Comparison of ENCODE assay signal across 17 cellular contexts in genomic region chr2:23489471-23490400, GRCh38.
A peak's percentile ranks its signal among the peaks of the same experiment; 100 is the strongest.
DNase-seq lines count a peak whose midpoint lies in the region; ATAC-seq, FAIRE-seq and TF ChIP-seq lines count a peak whose summit lies in the region.
"Had no signal": no experiment of that assay in that cellular context is flagged by ENCODE, and none has a peak within 500 bp of the region (broad histone marks: within the 10 kb centered on the region; RNA-seq: fewer than 3 reads in every experiment).

No MANE protein-coding gene starts in this region.

- H3K27me3 Mint-ChIP-seq in activated naive CD4-positive, alpha-beta T cell treated with anti-CD3 and anti-CD28 coated beads, Interleukin-2, amount 10 ng/mL, durations not matched to agents 7 days and 5 days, result peaks cover 42% of the 10 kb centered on the region
- peaks cover 33% of the 10 kb centered on the region for H3K27me3 Mint-ChIP-seq in T-helper 17 cell
- H3K27me3 Mint-ChIP-seq in stimulated activated naive CD8-positive, alpha-beta T cell treated with anti-CD3 and anti-CD28 coated beads, Interleukin-15, Interleukin-2, amounts not matched to agents 100 ng/mL and 50 ng/mL, for 24 hours, result peaks cover 15% of the 10 kb centered on the region
- H3K27me3 Mint-ChIP-seq: activated B cell treated with CpG ODN at 0.5 μM for 24 hours had no signal

- BruUV-seq in GM12878 (replicated peaks; lab: Mats Ljungman, UMichigan), result no TSS peak

- DNase-seq in activated naive CD4-positive, alpha-beta T cell treated with anti-CD3 and anti-CD28 coated beads, Interleukin-2, amount 10 ng/mL, durations not matched to agents 7 days and 5 days, result peak; percentile 57
- no peak for DNase-seq in activated naive CD4-positive, alpha-beta T cell treated with Interleukin-2 at 50 U/mL for 16 hours
- no peak for DNase-seq in T-helper 17 cell
- DNase-seq in GM12878 (ENCODE audit: low read depth, low spot score), result no peak
- DNase-seq in retina, result no peak
- no peak for DNase-seq in iPS-NIHi11 (ENCODE audit: low spot score)
- no peak for DNase-seq in right atrium auricular region (ENCODE audit: low spot score)
- DNase-seq: activated B cell treated with CpG ODN at 0.5 μM for 24 hours; effector CD4-positive, alpha-beta T cell; gastrocnemius medialis; NCI-H1436; NCI-H526 treated with DMSO at 0.1 percent for 48 hours; SHP77 treated with DMSO at 0.1 percent for 48 hours had no signal

- no peak overlapping the region for H3K4me3 ChIP-seq in GM12878
- no peak overlapping the region for H3K4me3 ChIP-seq in right atrium auricular region
- H3K4me3 ChIP-seq: gastrocnemius medialis had no signal

- no peak for FAIRE-seq in GM12878 (lab: Jason Lieb, UNC)
- FAIRE-seq: keratinocyte, urothelium cell line had no signal

- H3K36me3 ChIP-seq in GM12878 (ENCODE audit: control insufficient read depth in 2 of 2, insufficient read depth in 2 of 2, low read length in 1 of 2), result no peaks in the 10 kb centered on the region; a peak in 2 of 4 replicates
- H3K36me3 ChIP-seq in right atrium auricular region, result no peaks in the 10 kb centered on the region
- H3K36me3 ChIP-seq: gastrocnemius medialis had no signal

- H3K36me3 Mint-ChIP-seq in activated naive CD4-positive, alpha-beta T cell treated with anti-CD3 and anti-CD28 coated beads, Interleukin-2, amount 10 ng/mL, durations not matched to agents 7 days and 5 days, result peaks cover 3% of the 10 kb centered on the region
- peaks cover 3% of the 10 kb centered on the region for H3K36me3 Mint-ChIP-seq in T-helper 17 cell (ENCODE audit: low read depth)
- H3K36me3 Mint-ChIP-seq in stimulated activated naive CD8-positive, alpha-beta T cell treated with anti-CD3 and anti-CD28 coated beads, Interleukin-15, Interleukin-2, amounts not matched to agents 100 ng/mL and 50 ng/mL, for 24 hours (ENCODE audit: low read depth), result no peaks in the 10 kb centered on the region

- no peak for TF ChIP-seq RAD21 in GM12878 (IDR thresholded peaks at IDR 0.05; ENCODE audit: insufficient read depth, low read depth, low read length)

- POLR2A ChIA-PET in GM12878 (lab: Charles Lee), result no interaction called here

- intact Hi-C loops in GM12878 (cut with micrococcal nuclease; ENCODE audit: unreplicated experiment), result no loop called here

- H3K4me1 ChIP-seq in GM12878 (ENCODE audit: control insufficient read depth, insufficient read depth, low read length), result peaks cover 12% of the 10 kb centered on the region
- no peaks in the 10 kb centered on the region for H3K4me1 ChIP-seq in right atrium auricular region
- H3K4me1 ChIP-seq: gastrocnemius medialis had no signal

- peaks cover 61% of the 10 kb centered on the region for H3K4me1 Mint-ChIP-seq in activated naive CD4-positive, alpha-beta T cell treated with anti-CD3 and anti-CD28 coated beads, Interleukin-2, amount 10 ng/mL, durations not matched to agents 7 days and 5 days
- H3K4me1 Mint-ChIP-seq in T-helper 17 cell, result peaks cover 15% of the 10 kb centered on the region
- H3K4me1 Mint-ChIP-seq in stimulated activated naive CD8-positive, alpha-beta T cell treated with anti-CD3 and anti-CD28 coated beads, Interleukin-15, Interleukin-2, amounts not matched to agents 100 ng/mL and 50 ng/mL, for 24 hours (ENCODE audit: low read depth), result peaks cover 28% of the 10 kb centered on the region

- H3K27me3 ChIP-seq in GM12878 (replicated peaks in 1 of 2; ENCODE audit: control insufficient read depth in 2 of 2, insufficient read depth in 2 of 2, low read length in 1 of 2) (no peaks in the 10 kb centered on the region), right atrium auricular region (no peaks in the 10 kb centered on the region)
- H3K27me3 ChIP-seq: gastrocnemius medialis had no signal

- CTCF ChIA-PET in activated naive CD4-positive, alpha-beta T cell treated with anti-CD3 and anti-CD28 coated beads, Interleukin-2, amount 10 ng/mL, durations not matched to agents 7 days and 5 days (lab: Charles Lee), result no interaction called here
- CTCF ChIA-PET in GM12878 (lab: Yijun Ruan, JAX), result no interaction called here

- no peak for ATAC-seq in T-helper 17 cell
- ATAC-seq in GM12878, result no peak
- ATAC-seq: gastrocnemius medialis, HCT116 had no signal

- in situ Hi-C loops in GM12878 (cut with MboI), result no loop called here

- WGBS in GM12878 (ENCODE audit: insufficient coverage, insufficient replicate concordance, low lambda C conversion rate, missing lambda C conversion rate), result 14% methylated on average over 20 of the region's 20 CpGs

- TF ChIP-seq POLR2A in GM12878 (IDR thresholded peaks at IDR 0.05; ENCODE audit: low read depth, low read length), result no peak

- no peak overlapping the region for H3K9ac ChIP-seq in GM12878 (ENCODE audit: control insufficient read depth, insufficient read depth, low read length)

- no peaks in the 10 kb centered on the region for H3K9me3 ChIP-seq in T-helper 17 cell (ENCODE audit: control insufficient read depth, low read length, poor library complexity, severe bottlenecking)
- H3K9me3 ChIP-seq in GM12878 (replicated peaks; ENCODE audit: control insufficient read depth, insufficient read depth, low read length), result no peaks in the 10 kb centered on the region
- H3K9me3 ChIP-seq in right atrium auricular region, result no peaks in the 10 kb centered on the region
- H3K9me3 ChIP-seq: gastrocnemius medialis had no signal

- SMC1A ChIA-PET in GM12878 (lab: Charles Lee; ENCODE audit: uncharacterized antibody, unreplicated experiment), result interaction anchor here (1.1 kb wide), 1 partner anchor 175 kb away, joined by 3 read pairs; no protein-coding TSS in a partner anchor

- H3K4me2 ChIP-seq in GM12878 (ENCODE audit: control insufficient read depth, insufficient read depth), result no peak overlapping the region

- H2AFZ ChIP-seq in GM12878 (ENCODE audit: control insufficient read depth, low read depth, low read length), result no peak overlapping the region

- peak overlapping the region; percentile 37 for H3K4me3 Mint-ChIP-seq in activated naive CD4-positive, alpha-beta T cell treated with anti-CD3 and anti-CD28 coated beads, Interleukin-2, amount 10 ng/mL, durations not matched to agents 7 days and 5 days
- H3K4me3 Mint-ChIP-seq in T-helper 17 cell, result peak overlapping the region; percentile 71
- H3K4me3 Mint-ChIP-seq in stimulated activated naive CD8-positive, alpha-beta T cell treated with anti-CD3 and anti-CD28 coated beads, Interleukin-15, Interleukin-2, amounts not matched to agents 100 ng/mL and 50 ng/mL, for 24 hours, result no peak overlapping the region
- H3K4me3 Mint-ChIP-seq: activated B cell treated with CpG ODN at 0.5 μM for 24 hours had no signal

- TF ChIP-seq CTCF in GM12878 (IDR thresholded peaks at IDR 0.05 in 2 of 3, conservative IDR thresholded peaks at IDR 0.05 in 1 of 3; ENCODE audit: control insufficient read depth in 2 of 3, extremely low read depth in 1 of 3, insufficient read depth in 1 of 3, low read depth in 3 of 3, low read length in 3 of 3) (no peak), right atrium auricular region (IDR thresholded peaks at IDR 0.05) (no peak)

- H3K27ac ChIP-seq in GM12878 (ENCODE audit: control insufficient read depth, insufficient read depth) (no peak overlapping the region), right atrium auricular region (no peak overlapping the region)
- H3K27ac ChIP-seq: gastrocnemius medialis had no signal

- no peaks in the 10 kb centered on the region; the same call in 1 of the 2 replicates for H4K20me1 ChIP-seq in GM12878 (ENCODE audit: control insufficient read depth, insufficient read depth)

- no peaks in the 10 kb centered on the region for H3K9me3 Mint-ChIP-seq in activated naive CD4-positive, alpha-beta T cell treated with anti-CD3 and anti-CD28 coated beads, Interleukin-2, amount 10 ng/mL, durations not matched to agents 7 days and 5 days
- H3K9me3 Mint-ChIP-seq in stimulated activated naive CD8-positive, alpha-beta T cell treated with anti-CD3 and anti-CD28 coated beads, Interleukin-15, Interleukin-2, amounts not matched to agents 100 ng/mL and 50 ng/mL, for 24 hours, result no peaks in the 10 kb centered on the region
- H3K9me3 Mint-ChIP-seq: activated B cell treated with CpG ODN at 0.5 μM for 24 hours had no signal

- peak overlapping the region; percentile 87 for H3K27ac Mint-ChIP-seq in activated naive CD4-positive, alpha-beta T cell treated with anti-CD3 and anti-CD28 coated beads, Interleukin-2, amount 10 ng/mL, durations not matched to agents 7 days and 5 days
- no peak overlapping the region for H3K27ac Mint-ChIP-seq in T-helper 17 cell
- H3K27ac Mint-ChIP-seq in stimulated activated naive CD8-positive, alpha-beta T cell treated with anti-CD3 and anti-CD28 coated beads, Interleukin-15, Interleukin-2, amounts not matched to agents 100 ng/mL and 50 ng/mL, for 24 hours, result peak overlapping the region; percentile 66
- H3K27ac Mint-ChIP-seq: activated B cell treated with CpG ODN at 0.5 μM for 24 hours had no signal

- H3K79me2 ChIP-seq in GM12878 (ENCODE audit: control insufficient read depth, insufficient read depth, low read length), result no peaks in the 10 kb centered on the region

- RAD21 ChIA-PET in GM12878 (lab: Charles Lee; ENCODE audit: unreplicated experiment), result no interaction called here

- TF ChIP-seq EP300 in GM12878 (IDR thresholded peaks at IDR 0.05; ENCODE audit: borderline replicate concordance in 1 of 2, control insufficient read depth in 1 of 2, low read depth in 2 of 2, low read length in 2 of 2), result no peak

TF ChIP-seq in GM12878, 131 proteins besides CTCF, POLR2A, EP300 and RAD21 (continues in another document):
- no peak for TF ChIP-seq SUPT20H (IDR thresholded peaks at IDR 0.05; ENCODE audit: borderline replicate concordance, control insufficient read depth, low read depth, low read length)
- TF ChIP-seq SPI1 (IDR thresholded peaks at IDR 0.05; ENCODE audit: borderline replicate concordance, insufficient read depth, low read depth, low read length), result peak; percentile 65
- TF ChIP-seq ZNF24 (IDR thresholded peaks at IDR 0.05), result no peak
- TF ChIP-seq, protein P1, sequence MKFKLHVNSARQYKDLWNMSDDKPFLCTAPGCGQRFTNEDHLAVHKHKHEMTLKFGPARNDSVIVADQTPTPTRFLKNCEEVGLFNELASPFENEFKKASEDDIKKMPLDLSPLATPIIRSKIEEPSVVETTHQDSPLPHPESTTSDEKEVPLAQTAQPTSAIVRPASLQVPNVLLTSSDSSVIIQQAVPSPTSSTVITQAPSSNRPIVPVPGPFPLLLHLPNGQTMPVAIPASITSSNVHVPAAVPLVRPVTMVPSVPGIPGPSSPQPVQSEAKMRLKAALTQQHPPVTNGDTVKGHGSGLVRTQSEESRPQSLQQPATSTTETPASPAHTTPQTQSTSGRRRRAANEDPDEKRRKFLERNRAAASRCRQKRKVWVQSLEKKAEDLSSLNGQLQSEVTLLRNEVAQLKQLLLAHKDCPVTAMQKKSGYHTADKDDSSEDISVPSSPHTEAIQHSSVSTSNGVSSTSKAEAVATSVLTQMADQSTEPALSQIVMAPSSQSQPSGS (IDR thresholded peaks at IDR 0.05; ENCODE audit: low read length), result no peak
- no peak for TF ChIP-seq MYC (IDR thresholded peaks at IDR 0.05; ENCODE audit: insufficient read depth, insufficient read length, insufficient replicate concordance, low read length, severe bottlenecking)
